In genomic region chr4:188437535-188437934, GRCh38 we compare ENCODE assay signal across 17 cellular contexts.
DNase-seq lines count a peak whose midpoint lies in the region; ATAC-seq, FAIRE-seq and TF ChIP-seq lines count a peak whose summit lies in the region.
"Had no signal": no experiment of that assay in that cellular context is flagged by ENCODE, and none has a peak within 500 bp of the region (broad histone marks: within the 10 kb centered on the region; RNA-seq: fewer than 3 reads in every experiment).

No MANE protein-coding gene starts in this region.

- CTCF ChIA-PET in A549 (lab: Yijun Ruan, JAX): no interaction called here

- no peak for FAIRE-seq in A549 (lab: Jason Lieb, UNC)
- FAIRE-seq: A204.1, G401.6, RCC 7860 had no signal

- peak in 1 of 2 experiments; percentile 46; a peak in 2 of 6 replicates for ATAC-seq in A549
- ATAC-seq in RWPE2 (ENCODE audit: low read depth): peak; percentile 77
- ATAC-seq in esophagus mucosa: peak; percentile 58
- no peak for ATAC-seq in left colon
- ATAC-seq in HG02763 (IDR thresholded peaks at IDR 0.05; ENCODE audit: unreplicated experiment): no peak
- no peak for ATAC-seq in HG02678 (IDR thresholded peaks at IDR 0.05; ENCODE audit: unreplicated experiment)

- no peak for TF ChIP-seq EP300 in A549 (IDR thresholded peaks at IDR 0.05)

- intact Hi-C loops in left colon (cut with DNase I, micrococcal nuclease): no loop called here

- H3K4me1 ChIP-seq in A549 (peaks cover 25% of the 10 kb centered on the region), RWPE2 (ENCODE audit: insufficient read depth, poor library complexity, severe bottlenecking) (peaks cover 15% of the 10 kb centered on the region)

- no peak for TF ChIP-seq RAD21 in A549 (conservative IDR thresholded peaks at IDR 0.05 in 1 of 2, IDR thresholded peaks at IDR 0.05 in 1 of 2)

- peak overlapping the region; percentile 36; the same call in 1 of the 3 replicates for H3K4me2 ChIP-seq in A549

- POLR2A ChIA-PET in A549 (lab: Yijun Ruan, JAX): no interaction called here

- DNase-seq in A549 (ENCODE audit: low read depth in 1 of 2, low spot score in 1 of 2) (no peak), DMS53 (lab: John Stamatoyannopoulos, UW) (peak; percentile 86), RWPE2 (ENCODE audit: low spot score) (no peak), left colon (no peak), WERI-Rb-1 (no peak)
- DNase-seq: CD4-positive, alpha-beta T cell; HCEC 1CT; NCI-H146; NCI-H2171 treated with DMSO at 0.1 percent for 48 hours; NCI-H446; NK-92 treated with Interleukin-12 subunit alpha and Interleukin-12 subunit beta, amount 100 ng/mL, for 24 hours had no signal

- H3K9me3 ChIP-seq in A549 (peaks cover 14% of the 10 kb centered on the region), RWPE2 (ENCODE audit: severe bottlenecking) (no peaks in the 10 kb centered on the region), WERI-Rb-1 (ENCODE audit: severe bottlenecking) (no peaks in the 10 kb centered on the region)

- no peak overlapping the region for H3K4me3 ChIP-seq in A549
- no peak overlapping the region for H3K4me3 ChIP-seq in RWPE2 (ENCODE audit: severe bottlenecking)
- H3K4me3 ChIP-seq in WERI-Rb-1 (ENCODE audit: low read depth, low read length): no peak overlapping the region

- peak overlapping the region; percentile 67 to 82 for H3K27ac ChIP-seq in A549
- H3K27ac ChIP-seq in RWPE2 (ENCODE audit: poor library complexity, severe bottlenecking): peak overlapping the region; percentile 23
- H3K27ac ChIP-seq in WERI-Rb-1: no peak overlapping the region

- no peaks in the 10 kb centered on the region for H3K27me3 ChIP-seq in RWPE2 (ENCODE audit: insufficient read depth, poor library complexity, severe bottlenecking)
- peaks cover 79% of the 10 kb centered on the region for H3K27me3 ChIP-seq in WERI-Rb-1 (ENCODE audit: insufficient read depth, low read depth, severe bottlenecking)

- 56% methylated on average over 5 of the region's 5 CpGs for WGBS in A549 (ENCODE audit: missing lambda C conversion rate)

- no peak for TF ChIP-seq CTCF in A549 (IDR thresholded peaks at IDR 0.05)
- TF ChIP-seq CTCF in RWPE2 (IDR thresholded peaks at IDR 0.05; ENCODE audit: poor library complexity, severe bottlenecking): no peak
- TF ChIP-seq CTCF in WERI-Rb-1 (IDR thresholded peaks at IDR 0.05; ENCODE audit: low read depth, low read length): no peak

- no peaks in the 10 kb centered on the region for H3K36me3 ChIP-seq in RWPE2 (ENCODE audit: low read depth)
- no peaks in the 10 kb centered on the region for H3K36me3 ChIP-seq in WERI-Rb-1

- no peak for TF ChIP-seq POLR2A in A549 (IDR thresholded peaks at IDR 0.05; ENCODE audit: low read length)

TF ChIP-seq in A549, 52 proteins besides CTCF, POLR2A, EP300 and RAD21:
- TF ChIP-seq HOXB13 (CRISPR knock-in tag; IDR thresholded peaks at IDR 0.05; ENCODE audit: low read depth) (no peak), FOSL2 (IDR thresholded peaks at IDR 0.05) (no peak), FOSL2 (CRISPR knock-in tag; IDR thresholded peaks at IDR 0.05) (peak; percentile 48)

Comparison
In these comparisons a context has a peak if more than half of its experiments do, and no peak if none do; other contexts are left out.
1. ATAC-seq: peak in RWPE2 (single experiment) and esophagus mucosa (single experiment); none in left colon (single experiment), HG02763 (single experiment) and HG02678 (single experiment).